In the genomic region with DNA sequence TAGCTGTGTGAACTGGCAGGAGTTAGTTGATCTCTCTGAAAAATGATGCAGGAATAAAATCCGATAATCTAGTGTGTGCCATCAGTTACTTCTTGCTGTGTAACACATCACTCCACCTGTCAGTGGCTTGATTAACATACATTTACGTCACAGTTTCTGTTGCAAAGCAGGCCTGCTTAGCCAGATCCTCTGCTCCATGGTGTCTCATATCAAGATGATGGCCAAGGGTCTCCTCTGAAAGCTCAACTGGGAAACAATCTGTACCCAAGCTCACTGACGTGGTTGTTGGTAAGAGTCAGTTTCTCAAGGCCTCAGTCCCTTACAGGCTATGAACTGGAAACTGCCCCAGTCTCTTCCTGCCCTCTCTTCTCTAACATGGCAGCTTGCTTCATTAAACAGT, we compare ENCODE assay signal across 43 cellular contexts. TPM values are rescaled to one million over a fixed set of nuclear protein-coding genes. Genes with fewer than 3 reads are reported as not detected.
"Had no signal": no experiment of that assay in that cellular context is flagged by ENCODE, and none has a peak within 500 bp of the region (broad histone marks: within the 10 kb centered on the region; RNA-seq: fewer than 3 reads in every experiment).

No MANE protein-coding gene starts in this region.

- H3K36me3 Mint-ChIP-seq: activated naive CD4-positive, alpha-beta T cell treated with anti-CD3 and anti-CD28 coated beads, Interleukin-2, amount 10 ng/mL, durations not matched to agents 7 days and 5 days; activated naive CD4-positive, alpha-beta T cell treated with anti-CD3 and anti-CD28 coated beads, Interleukin-2, amount 50 U/mL, for 24 hours; activated naive CD8-positive, alpha-beta T cell; activated naive CD8-positive, alpha-beta T cell treated with anti-CD3 and anti-CD28 coated beads for 36 hours; activated naive CD8-positive, alpha-beta T cell treated with anti-CD3 and anti-CD28 coated beads, Interleukin-2, amount 10 ng/mL, durations not matched to agents 7 days and 5 days; brain had no signal

- H3K4me1 Mint-ChIP-seq: activated naive CD4-positive, alpha-beta T cell treated with anti-CD3 and anti-CD28 coated beads, Interleukin-2, amount 10 ng/mL, durations not matched to agents 7 days and 5 days; activated naive CD4-positive, alpha-beta T cell treated with anti-CD3 and anti-CD28 coated beads, Interleukin-2, amount 50 U/mL, for 24 hours; activated naive CD8-positive, alpha-beta T cell treated with anti-CD3 and anti-CD28 coated beads for 36 hours; activated naive CD8-positive, alpha-beta T cell treated with anti-CD3 and anti-CD28 coated beads, Interleukin-2, amount 10 ng/mL, durations not matched to agents 7 days and 5 days; activated naive CD8-positive, alpha-beta T cell treated with anti-CD3 and anti-CD28 coated beads, Interleukin-2, amount 50 U/mL, for 24 hours; activated T-helper 17 cell treated with anti-CD3 and anti-CD28 coated beads, Interleukin-2, amount 50 U/mL, for 72 hours; brain; central memory CD8-positive, alpha-beta T cell had no signal

- FAIRE-seq: astrocyte, bronchial epithelial cell had no signal

- H3K27ac ChIP-seq: adrenal gland, ascending aorta, body of pancreas, brain microvascular endothelial cell, breast epithelium, cardiac muscle cell had no signal

- H3K27me3 ChIP-seq: adrenal gland, ascending aorta, body of pancreas, brain microvascular endothelial cell, cardiac muscle cell had no signal

- ATAC-seq: activated naive CD4-positive, alpha-beta T cell treated with anti-CD3 and anti-CD28 coated beads, Interleukin-2, amount 50 U/mL, for 72 hours; activated naive CD8-positive, alpha-beta T cell treated with anti-CD3 and anti-CD28 coated beads, Interleukin-2, amount 50 U/mL, for 24 hours; activated T-cell treated with anti-CD3 and anti-CD28 coated beads, Interleukin-2, amount 50 U/mL, for 4 hours; activated T-cell treated with anti-CD3 and anti-CD28 coated beads, Interleukin-2, amount 50 U/mL, for 72 hours; activated T-helper 17 cell treated with anti-CD3 and anti-CD28 coated beads, Interleukin-2, amount 50 U/mL, for 72 hours; body of pancreas had no signal

- DNase-seq: activated effector memory CD4-positive, alpha-beta T cell treated with anti-CD3 and anti-CD28 coated beads, Interleukin-2, amount 50 U/mL, for 16 hours; activated effector memory CD4-positive, alpha-beta T cell treated with Interleukin-2 at 50 U/mL for 16 hours; activated gamma-delta T cell; activated gamma-delta T cell treated with Interleukin-2 at 50 U/mL for 16 hours; activated naive CD4-positive, alpha-beta T cell; activated naive CD4-positive, alpha-beta T cell treated with anti-CD3 and anti-CD28 coated beads for 36 hours; activated naive CD4-positive, alpha-beta T cell treated with anti-CD3 and anti-CD28 coated beads, Interleukin-2, amount 10 ng/mL, durations not matched to agents 7 days and 5 days; activated naive CD4-positive, alpha-beta T cell treated with anti-CD3 and anti-CD28 coated beads, Interleukin-2, amount 50 U/mL, for 16 hours; activated naive CD4-positive, alpha-beta T cell treated with Interleukin-2 at 50 U/mL for 16 hours; activated naive CD8-positive, alpha-beta T cell treated with anti-CD3 and anti-CD28 coated beads for 36 hours; activated naive CD8-positive, alpha-beta T cell treated with anti-CD3 and anti-CD28 coated beads, Interleukin-2, amount 10 ng/mL, durations not matched to agents 7 days and 5 days; activated naive CD8-positive, alpha-beta T cell treated with anti-CD3 and anti-CD28 coated beads, Interleukin-2, amount 50 U/mL, for 24 hours; activated T-cell treated with anti-CD3 and anti-CD28 coated beads, Interleukin-2, amount 50 U/mL, for 1 hour; activated T-cell treated with anti-CD3 and anti-CD28 coated beads, Interleukin-2, amount 50 U/mL, for 24 hours; activated T-cell treated with anti-CD3 and anti-CD28 coated beads, Interleukin-2, amount 50 U/mL, for 4 hours; activated T-cell treated with anti-CD3 and anti-CD28 coated beads, Interleukin-2, amount 50 U/mL, for 48 hours; activated T-cell treated with anti-CD3 and anti-CD28 coated beads, Interleukin-2, amount 50 U/mL, for 72 hours; adrenal gland; amniotic stem cell; amygdala; anterior cingulate cortex; aorta; body of pancreas; brain microvascular endothelial cell; caudate nucleus; central memory CD4-positive, alpha-beta T cell; cerebellar nuclear complex had no signal

- H3K4me3 ChIP-seq: adrenal gland, ascending aorta, body of pancreas, breast epithelium, cardiac muscle cell had no signal

- H3K9me3 Mint-ChIP-seq: activated naive CD8-positive, alpha-beta T cell treated with anti-CD3 and anti-CD28 coated beads for 36 hours; activated naive CD8-positive, alpha-beta T cell treated with anti-CD3 and anti-CD28 coated beads, Interleukin-2, amount 10 ng/mL, durations not matched to agents 7 days and 5 days; activated T-helper 1 cell treated with anti-CD3 and anti-CD28 coated beads, Interleukin-12 subunit alpha, Interleukin-12 subunit beta, Interleukin-2, Interleukin-4 antibody, amounts not matched to agents 30 ng/mL and 10 ng/mL and 1 ng/mL, durations not matched to agents 14 hours and 24 hours and 36 hours; brain had no signal

- H3K9me3 ChIP-seq: adrenal gland, ascending aorta, breast epithelium had no signal

- H3K27ac Mint-ChIP-seq: activated naive CD4-positive, alpha-beta T cell treated with anti-CD3 and anti-CD28 coated beads for 36 hours; activated naive CD4-positive, alpha-beta T cell treated with anti-CD3 and anti-CD28 coated beads, Interleukin-2, amount 10 ng/mL, durations not matched to agents 7 days and 5 days; activated naive CD4-positive, alpha-beta T cell treated with anti-CD3 and anti-CD28 coated beads, Interleukin-2, amount 50 U/mL, for 24 hours; activated naive CD4-positive, alpha-beta T cell treated with anti-CD3 and anti-CD28 coated beads, Interleukin-2, amount 50 U/mL, for 72 hours; activated naive CD8-positive, alpha-beta T cell; activated naive CD8-positive, alpha-beta T cell treated with anti-CD3 and anti-CD28 coated beads for 36 hours; activated naive CD8-positive, alpha-beta T cell treated with anti-CD3 and anti-CD28 coated beads, Interleukin-2, amount 10 ng/mL, durations not matched to agents 7 days and 5 days; activated naive CD8-positive, alpha-beta T cell treated with anti-CD3 and anti-CD28 coated beads, Interleukin-2, amount 50 U/mL, for 24 hours; activated T-cell treated with anti-CD3 and anti-CD28 coated beads, Interleukin-2, amount 50 U/mL, for 24 hours; activated T-cell treated with anti-CD3 and anti-CD28 coated beads, Interleukin-2, amount 50 U/mL, for 72 hours; activated T-helper 1 cell treated with anti-CD3 and anti-CD28 coated beads, Interleukin-12 subunit alpha, Interleukin-12 subunit beta, Interleukin-2, Interleukin-4 antibody, amounts not matched to agents 30 ng/mL and 10 ng/mL and 1 ng/mL, durations not matched to agents 14 hours and 24 hours and 36 hours; activated T-helper 17 cell treated with anti-CD3 and anti-CD28 coated beads, Interleukin-2, amount 50 U/mL, for 72 hours; activated T-helper 2 cell treated with anti-CD3 and anti-CD28 coated beads, Interferon-gamma antibody, Interleukin-2, Interleukin-4, amounts not matched to agents 10 μg/mL and 5 μg/mL and 100 μg/mL, durations not matched to agents 14 hours and 24 hours and 36 hours; brain had no signal

- H3K27me3 Mint-ChIP-seq: activated naive CD4-positive, alpha-beta T cell treated with anti-CD3 and anti-CD28 coated beads, Interleukin-2, amount 10 ng/mL, durations not matched to agents 7 days and 5 days; activated naive CD8-positive, alpha-beta T cell treated with anti-CD3 and anti-CD28 coated beads for 36 hours; activated naive CD8-positive, alpha-beta T cell treated with anti-CD3 and anti-CD28 coated beads, Interleukin-2, amount 50 U/mL, for 24 hours; activated T-cell treated with anti-CD3 and anti-CD28 coated beads, Interleukin-2, amount 50 U/mL, for 24 hours; central memory CD8-positive, alpha-beta T cell had no signal

- H3K4me1 ChIP-seq: adrenal gland, ascending aorta, breast epithelium had no signal

- H3K36me3 ChIP-seq: adrenal gland, ascending aorta, brain microvascular endothelial cell, breast epithelium, cardiac muscle cell had no signal

- H3K4me3 Mint-ChIP-seq: activated naive CD4-positive, alpha-beta T cell treated with anti-CD3 and anti-CD28 coated beads for 36 hours; activated naive CD4-positive, alpha-beta T cell treated with anti-CD3 and anti-CD28 coated beads, Interleukin-2, amount 10 ng/mL, durations not matched to agents 7 days and 5 days; activated naive CD4-positive, alpha-beta T cell treated with anti-CD3 and anti-CD28 coated beads, Interleukin-2, amount 50 U/mL, for 24 hours; activated naive CD8-positive, alpha-beta T cell; activated naive CD8-positive, alpha-beta T cell treated with anti-CD3 and anti-CD28 coated beads for 36 hours; activated naive CD8-positive, alpha-beta T cell treated with anti-CD3 and anti-CD28 coated beads, Interleukin-2, amount 10 ng/mL, durations not matched to agents 7 days and 5 days; activated naive CD8-positive, alpha-beta T cell treated with anti-CD3 and anti-CD28 coated beads, Interleukin-2, amount 50 U/mL, for 24 hours; activated T-cell treated with anti-CD3 and anti-CD28 coated beads, Interleukin-2, amount 50 U/mL, for 24 hours; activated T-cell treated with anti-CD3 and anti-CD28 coated beads, Interleukin-2, amount 50 U/mL, for 4 hours; activated T-cell treated with anti-CD3 and anti-CD28 coated beads, Interleukin-2, amount 50 U/mL, for 72 hours; activated T-helper 1 cell treated with anti-CD3 and anti-CD28 coated beads, Interleukin-12 subunit alpha, Interleukin-12 subunit beta, Interleukin-2, Interleukin-4 antibody, amounts not matched to agents 30 ng/mL and 10 ng/mL and 1 ng/mL, durations not matched to agents 14 hours and 24 hours and 36 hours; activated T-helper 17 cell treated with anti-CD3 and anti-CD28 coated beads, Interleukin-2, amount 50 U/mL, for 72 hours; brain; central memory CD8-positive, alpha-beta T cell had no signal

RNA-seq across cellular contexts. Expression of a gene that starts 51.8 kb away (rescaled TPM):
- total RNA-seq: activated naive CD4-positive, alpha-beta T cell treated with anti-CD3 and anti-CD28 coated beads for 36 hours; activated naive CD4-positive, alpha-beta T cell treated with anti-CD3 and anti-CD28 coated beads, Interleukin-2, amount 50 U/mL, for 72 hours; activated naive CD8-positive, alpha-beta T cell treated with anti-CD3 and anti-CD28 coated beads for 36 hours; activated naive CD8-positive, alpha-beta T cell treated with anti-CD3 and anti-CD28 coated beads, Interleukin-2, amount 10 ng/mL, durations not matched to agents 7 days and 5 days; activated T-cell treated with anti-CD3 and anti-CD28 coated beads, Interleukin-2, amount 50 U/mL, for 4 hours; activated T-cell treated with anti-CD3 and anti-CD28 coated beads, Interleukin-2, amount 50 U/mL, for 72 hours; activated T-helper 1 cell treated with anti-CD3 and anti-CD28 coated beads, Interleukin-12 subunit alpha, Interleukin-12 subunit beta, Interleukin-2, Interleukin-4 antibody, amounts not matched to agents 30 ng/mL and 10 ng/mL and 1 ng/mL, durations not matched to agents 14 hours and 24 hours and 36 hours; activated T-helper 17 cell treated with anti-CD3 and anti-CD28 coated beads, Interleukin-2, amount 50 U/mL, for 72 hours; activated T-helper 2 cell treated with anti-CD3 and anti-CD28 coated beads, Interferon-gamma antibody, Interleukin-2, Interleukin-4, amounts not matched to agents 10 μg/mL and 5 μg/mL and 100 μg/mL, durations not matched to agents 14 hours and 24 hours and 36 hours; adrenal gland; aorta; ascending aorta; astrocyte; breast epithelium; cardiac septum; cerebellum; chondrocyte had no signal
- polyA plus RNA-seq: adrenal gland, cardiac muscle cell had no signal
